17 cellular contexts compared by ENCODE assay signal in the genomic region with DNA sequence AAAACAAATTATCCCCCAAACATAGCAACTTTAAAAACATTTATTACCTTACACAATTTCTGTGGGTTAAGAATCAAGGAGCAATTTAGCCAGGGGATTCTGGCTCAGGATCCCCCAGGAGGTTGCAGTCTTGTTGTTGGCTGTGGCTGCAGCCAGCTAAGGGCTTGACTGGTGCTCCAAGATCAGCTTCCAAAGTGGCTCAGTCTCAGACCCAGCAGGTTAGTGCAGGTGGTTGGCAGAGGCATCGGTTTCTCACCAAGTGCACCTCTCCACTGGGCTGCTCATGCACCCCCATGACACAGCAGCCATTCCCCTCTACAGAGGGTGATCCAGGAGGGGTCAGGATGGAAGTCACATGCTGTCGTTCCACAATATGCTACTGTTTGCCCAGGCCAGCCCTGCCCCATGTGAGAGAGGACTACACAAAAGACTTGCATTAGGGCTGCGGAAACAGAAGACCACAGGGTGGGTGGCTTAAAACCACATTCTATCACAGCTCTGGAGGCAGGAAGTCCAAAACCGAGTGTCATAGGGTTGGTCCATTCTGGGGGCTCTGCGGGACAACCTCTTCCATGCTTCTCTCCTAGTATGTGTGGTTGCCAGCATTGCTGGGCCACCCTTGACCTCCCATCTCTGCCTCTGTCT.
"Had no signal": no experiment of that assay in that cellular context is flagged by ENCODE, and none has a peak within 500 bp of the region (broad histone marks: within the 10 kb centered on the region; RNA-seq: fewer than 3 reads in every experiment).

No MANE protein-coding gene starts in this region.

- H3K4me1 Mint-ChIP-seq: activated CD4-positive, alpha-beta memory T cell treated with anti-CD3 and anti-CD28 coated beads, Interleukin-2, amount 10 ng/mL, durations not matched to agents 7 days and 5 days; activated naive CD4-positive, alpha-beta T cell treated with anti-CD3 and anti-CD28 coated beads, Interleukin-2, amount 50 U/mL, for 24 hours; T-helper 17 cell; WTC11 had no signal

- H3K27me3 ChIP-seq: adrenal gland, gastroesophageal sphincter, right lobe of liver, tibial nerve, vagina had no signal

- H3K36me3 Mint-ChIP-seq: activated naive CD4-positive, alpha-beta T cell treated with anti-CD3 and anti-CD28 coated beads, Interleukin-2, amount 50 U/mL, for 24 hours had no signal

- ATAC-seq: activated T-cell treated with anti-CD3 and anti-CD28 coated beads, Interleukin-2, amount 50 U/mL, for 4 hours; gastroesophageal sphincter; right lobe of liver; T-helper 17 cell; WTC11 had no signal

- H3K9me3 Mint-ChIP-seq: activated naive CD4-positive, alpha-beta T cell treated with anti-CD3 and anti-CD28 coated beads, Interleukin-2, amount 50 U/mL, for 24 hours had no signal

- H3K27me3 Mint-ChIP-seq: activated CD4-positive, alpha-beta memory T cell treated with anti-CD3 and anti-CD28 coated beads, Interleukin-2, amount 10 ng/mL, durations not matched to agents 7 days and 5 days; activated naive CD4-positive, alpha-beta T cell treated with anti-CD3 and anti-CD28 coated beads, Interleukin-2, amount 50 U/mL, for 24 hours; dendritic cell treated with granulocyte-macrophage colony-stimulating factor and Interleukin-4, amounts not matched to agents 40 ng/mL and 50 ng/mL, for 4 days; T-helper 17 cell had no signal

- H3K27ac ChIP-seq: adrenal gland, gastroesophageal sphincter, lower lobe of right lung, right lobe of liver, vagina had no signal

- H3K27ac Mint-ChIP-seq: activated CD4-positive, alpha-beta memory T cell treated with anti-CD3 and anti-CD28 coated beads, Interleukin-2, amount 10 ng/mL, durations not matched to agents 7 days and 5 days; activated naive CD4-positive, alpha-beta T cell treated with anti-CD3 and anti-CD28 coated beads, Interleukin-2, amount 50 U/mL, for 24 hours; dendritic cell treated with granulocyte-macrophage colony-stimulating factor and Interleukin-4, amounts not matched to agents 40 ng/mL and 50 ng/mL, for 4 days; T-helper 17 cell; WTC11 had no signal

- DNase-seq: activated CD4-positive, alpha-beta memory T cell treated with anti-CD3 and anti-CD28 coated beads, Interleukin-2, amount 10 ng/mL, durations not matched to agents 7 days and 5 days; activated CD4-positive, alpha-beta T cell treated with anti-CD3 and anti-CD28 coated beads for 4 hours; activated effector memory CD4-positive, alpha-beta T cell treated with Interleukin-2 at 50 U/mL for 16 hours; activated T-cell treated with anti-CD3 and anti-CD28 coated beads, Interleukin-2, amount 50 U/mL, for 4 hours; adrenal gland; left cardiac atrium; lower lobe of right lung; right lobe of liver; stimulated activated CD4-positive, alpha-beta T cell treated with anti-CD3 and anti-CD28 coated beads, Interleukin-12 subunit alpha, Interleukin-12 subunit beta, amount 100 ng/mL, for 4 hours; stimulated activated CD4-positive, alpha-beta T cell treated with anti-CD3 and anti-CD28 coated beads, Interleukin-2, amount 100 ng/mL, for 24 hours; T-helper 17 cell had no signal

- H3K4me3 ChIP-seq: adrenal gland, gastroesophageal sphincter, lower lobe of right lung, right lobe of liver, tibial nerve, vagina had no signal

- H3K36me3 ChIP-seq: adrenal gland, gastroesophageal sphincter, lower lobe of right lung, right lobe of liver, tibial nerve, vagina had no signal

- H3K9me3 ChIP-seq: adrenal gland, gastroesophageal sphincter, lower lobe of right lung, right lobe of liver, tibial nerve, vagina had no signal

- H3K4me1 ChIP-seq: adrenal gland, gastroesophageal sphincter, lower lobe of right lung, right lobe of liver, vagina had no signal

- H3K4me3 Mint-ChIP-seq: activated CD4-positive, alpha-beta memory T cell treated with anti-CD3 and anti-CD28 coated beads, Interleukin-2, amount 10 ng/mL, durations not matched to agents 7 days and 5 days; activated naive CD4-positive, alpha-beta T cell treated with anti-CD3 and anti-CD28 coated beads, Interleukin-2, amount 50 U/mL, for 24 hours; activated T-cell treated with anti-CD3 and anti-CD28 coated beads, Interleukin-2, amount 50 U/mL, for 4 hours; dendritic cell treated with granulocyte-macrophage colony-stimulating factor and Interleukin-4, amounts not matched to agents 40 ng/mL and 50 ng/mL, for 4 days; T-helper 17 cell; WTC11 had no signal
